1 cellular context compared by ENCODE assay signal in genomic region chr16:3171181-3171854, GRCh38.
TF ChIP-seq lines count a peak whose summit lies in the region.

No MANE protein-coding gene starts in this region.

TF ChIP-seq in SK-N-SH, 30 proteins besides CTCF, POLR2A, EP300 and RAD21 (continued from another document):
- TF ChIP-seq USF2 (IDR thresholded peaks at IDR 0.05; ENCODE audit: borderline replicate concordance, low read depth, low read length) = no peak
- TF ChIP-seq FOXM1 (IDR thresholded peaks at IDR 0.05; ENCODE audit: low read depth) = no peak
- TF ChIP-seq ZBTB33 (IDR thresholded peaks at IDR 0.05; ENCODE audit: borderline replicate concordance, low read depth) = no peak
- TF ChIP-seq EZH2phosphoT487 (IDR thresholded peaks at IDR 0.05; ENCODE audit: borderline replicate concordance, low read depth) = no peak
- no peak for TF ChIP-seq USF1 (IDR thresholded peaks at IDR 0.05; ENCODE audit: borderline replicate concordance, low read depth)
- no peak for TF ChIP-seq MAX (IDR thresholded peaks at IDR 0.05; ENCODE audit: low read depth)
- no peak for TF ChIP-seq FOSL2 (IDR thresholded peaks at IDR 0.05; ENCODE audit: borderline replicate concordance, low read depth)
- TF ChIP-seq MXI1 (IDR thresholded peaks at IDR 0.05; ENCODE audit: low read depth, low read length) = no peak
- no peak for TF ChIP-seq CHD2 (IDR thresholded peaks at IDR 0.05; ENCODE audit: low read length, partially characterized antibody)
TF ChIP-seq in SK-N-SH: peak in this region for 0.
